8 cellular contexts compared by ENCODE assay signal in genomic region chr1:205220421-205220820, GRCh38.
"Had no signal": no experiment of that assay in that cellular context is flagged by ENCODE, and none has a peak within 500 bp of the region (broad histone marks: within the 10 kb centered on the region; RNA-seq: fewer than 3 reads in every experiment).

No MANE protein-coding gene starts in this region.

- ATAC-seq: GM23338 had no signal

- DNase-seq: H9, HCEC 1CT, IMR-90, KBM-7 had no signal

- FAIRE-seq: H1, H54, HTR-8/SVneo had no signal
